ENCODE assay signal across 9 cellular contexts in genomic region chr3:42535981-42536784, GRCh38. TPM values are rescaled to one million over a fixed set of nuclear protein-coding genes. Genes with fewer than 3 reads are reported as not detected.
DNase-seq lines count a peak whose midpoint lies in the region; ATAC-seq, FAIRE-seq and TF ChIP-seq lines count a peak whose summit lies in the region.
"Had no signal": no experiment of that assay in that cellular context is flagged by ENCODE, and none has a peak within 500 bp of the region (broad histone marks: within the 10 kb centered on the region; RNA-seq: fewer than 3 reads in every experiment).

No MANE protein-coding gene starts in this region.

- H3K4me3 ChIP-seq in SU-DHL-6 (ENCODE audit: insufficient read depth, low read length, poor library complexity, severe bottlenecking), result no peak overlapping the region

- peaks cover 5 to 30% of the 10 kb centered on the region in 2 donors for H3K4me1 Mint-ChIP-seq in effector memory CD8-positive, alpha-beta T cell (ENCODE audit: low read depth in 2 of 2)
- H3K4me1 Mint-ChIP-seq in neural crest cell (no peaks in the 10 kb centered on the region), immature natural killer cell (no peaks in the 10 kb centered on the region)

- no peaks in the 10 kb centered on the region for H3K36me3 ChIP-seq in SU-DHL-6 (ENCODE audit: low read length)

- no peaks in the 10 kb centered on the region for H3K36me3 Mint-ChIP-seq in effector memory CD8-positive, alpha-beta T cell (ENCODE audit: insufficient read depth)
- H3K36me3 Mint-ChIP-seq in neural crest cell (ENCODE audit: low read depth) (no peaks in the 10 kb centered on the region), immature natural killer cell (no peaks in the 10 kb centered on the region)

- no peaks in the 10 kb centered on the region for H3K9me3 ChIP-seq in SU-DHL-6 (ENCODE audit: insufficient read depth, low read length)

- no peak overlapping the region for H2AFZ ChIP-seq in SU-DHL-6 (ENCODE audit: low read depth, low read length, severe bottlenecking)

- H3K79me2 ChIP-seq in SU-DHL-6 (ENCODE audit: insufficient read depth, low read length), result no peaks in the 10 kb centered on the region

- H3K27me3 ChIP-seq in SU-DHL-6 (ENCODE audit: low read length), result no peaks in the 10 kb centered on the region

- no peaks in the 10 kb centered on the region for H3F3A ChIP-seq in SU-DHL-6 (ENCODE audit: insufficient read depth)

- no peaks in the 10 kb centered on the region for H3K9me3 Mint-ChIP-seq in effector memory CD8-positive, alpha-beta T cell
- H3K9me3 Mint-ChIP-seq in neural crest cell (no peaks in the 10 kb centered on the region), immature natural killer cell (no peaks in the 10 kb centered on the region)

- no peaks in the 10 kb centered on the region for H4K20me1 ChIP-seq in SU-DHL-6 (ENCODE audit: low read depth, low read length)

- peak; percentile 51 for DNase-seq in H54 (ENCODE audit: insufficient read length, low spot score)
- no peak for DNase-seq in effector memory CD8-positive, alpha-beta T cell
- no peak for DNase-seq in neural crest cell (ENCODE audit: low read depth, low spot score)
- DNase-seq in immature natural killer cell, result no peak
- DNase-seq in ecto neural progenitor cell (ENCODE audit: low spot score), result no peak

- no peaks in the 10 kb centered on the region for H3K9me2 ChIP-seq in SU-DHL-6 (replicated peaks; ENCODE audit: insufficient read depth, low read length)

- TF ChIP-seq CTCF in C4-2B (conservative IDR thresholded peaks at IDR 0.05) (peak; percentile 53), SU-DHL-6 (IDR thresholded peaks at IDR 0.05; ENCODE audit: insufficient read depth, low read length, poor library complexity, severe bottlenecking) (peak; percentile 46), neural crest cell (conservative IDR thresholded peaks at IDR 0.05) (peak; percentile 45)

- H3K27ac Mint-ChIP-seq in effector memory CD8-positive, alpha-beta T cell, result peak overlapping the region in 1 of 2 donors; percentile 32
- no peak overlapping the region for H3K27ac Mint-ChIP-seq in neural crest cell (ENCODE audit: unreplicated experiment)
- H3K27ac Mint-ChIP-seq in immature natural killer cell, result no peak overlapping the region

- peak; percentile 37 for ATAC-seq in effector memory CD8-positive, alpha-beta T cell (replicated peaks)
- ATAC-seq in HG03280 (IDR thresholded peaks at IDR 0.05; ENCODE audit: unreplicated experiment), result no peak

- no peak for TF ChIP-seq POLR2A in H54 (IDR thresholded peaks at IDR 0.05; ENCODE audit: low read depth, low read length)

- no peak overlapping the region for H3K4me2 ChIP-seq in SU-DHL-6 (ENCODE audit: low read depth, low read length, poor library complexity, severe bottlenecking)

- no peak for FAIRE-seq in H54 (lab: Jason Lieb, UNC)
- FAIRE-seq: frontal cortex had no signal

- no peaks in the 10 kb centered on the region for H3K27me3 Mint-ChIP-seq in effector memory CD8-positive, alpha-beta T cell
- H3K27me3 Mint-ChIP-seq in neural crest cell (ENCODE audit: low read depth), result no peaks in the 10 kb centered on the region
- peaks cover 0 to 5% (median 3%) of the 10 kb centered on the region in 3 donors for H3K27me3 Mint-ChIP-seq in immature natural killer cell (ENCODE audit: low read depth in 3 of 3)

- H3K27ac ChIP-seq in C4-2B (no peak overlapping the region), SU-DHL-6 (ENCODE audit: low read depth, low read length) (no peak overlapping the region)

- no peak overlapping the region for H3K9ac ChIP-seq in SU-DHL-6 (ENCODE audit: low read length)

- H3K4me3 Mint-ChIP-seq in effector memory CD8-positive, alpha-beta T cell, result no peak overlapping the region
- H3K4me3 Mint-ChIP-seq in neural crest cell (no peak overlapping the region), immature natural killer cell (no peak overlapping the region)

RNA-seq across cellular contexts. Expression of gene VIPR1, which starts 33.7 kb away (rescaled TPM):
- total RNA-seq in neural crest cell, result 0.63 TPM in 1 of 2 replicates, not detected in the other
- 1 to 10 TPM in 1 of 3 donors, under 1 TPM in 2; 0.30 to 1.8 (median 0.60) TPM for polyA plus RNA-seq in immature natural killer cell

RNA-seq across cellular contexts. Expression of gene SEC22C, which starts 45.6 kb away (rescaled TPM):
- 46.6 and 47.8 TPM in 2 replicates for total RNA-seq in neural crest cell
- 10 to 100 TPM; 28.7 to 35.6 (median 30.8) TPM for polyA plus RNA-seq in immature natural killer cell

RNA-seq across cellular contexts. Expression of gene SS18L2, which starts 54.5 kb away (rescaled TPM):
- 50.4 and 50.5 TPM in 2 replicates for total RNA-seq in neural crest cell
- 100 to 1,000 TPM; 118 to 124 (median 123) TPM for polyA plus RNA-seq in immature natural killer cell
